ENCODE assay signal across 23 cellular contexts in genomic region chr2:98790221-98790620, GRCh38. TPM values are rescaled to one million over a fixed set of nuclear protein-coding genes. Genes with fewer than 3 reads are reported as not detected.
DNase-seq lines count a peak whose midpoint lies in the region; ATAC-seq, FAIRE-seq and TF ChIP-seq lines count a peak whose summit lies in the region.
"Had no signal": no experiment of that assay in that cellular context is flagged by ENCODE, and none has a peak within 500 bp of the region (broad histone marks: within the 10 kb centered on the region; RNA-seq: fewer than 3 reads in every experiment).

No MANE protein-coding gene starts in this region.

- no peak overlapping the region for H3K27ac ChIP-seq in H9 (ENCODE audit: insufficient read length, low read depth, low read length)
- H3K27ac ChIP-seq: C4-2B, GM23248 had no signal

- H2BK12ac ChIP-seq in H9 (ENCODE audit: insufficient read length, low read depth, low read length) = no peak overlapping the region

- no peak overlapping the region for H3K4me3 Mint-ChIP-seq in H9
- H3K4me3 Mint-ChIP-seq in stimulated activated effector memory CD8-positive, alpha-beta T cell treated with anti-CD3 and anti-CD28 coated beads, Interleukin-12 subunit alpha, Interleukin-12 subunit beta, amount 100 ng/mL, for 72 hours = no peak overlapping the region
- H3K4me3 Mint-ChIP-seq: CD4-positive, alpha-beta T cell; IgD-negative memory B cell had no signal

- H3T11ph ChIP-seq in H9 (ENCODE audit: low read length) = no peak overlapping the region

- no peak overlapping the region for H3K14ac ChIP-seq in H9 (ENCODE audit: insufficient read depth, low read length)

- FAIRE-seq in GM19239 (lab: Jason Lieb, UNC) = no peak
- FAIRE-seq: A204.1, GM12892, GM18507, HepG2 had no signal

- H2BK5ac ChIP-seq in H9 (ENCODE audit: insufficient read length, low read length) = no peak overlapping the region

- no peak for ATAC-seq in left lobe of liver
- no peak for ATAC-seq in stimulated activated effector memory CD8-positive, alpha-beta T cell treated with anti-CD3 and anti-CD28 coated beads, Interleukin-12 subunit alpha, Interleukin-12 subunit beta, amount 100 ng/mL, for 72 hours
- ATAC-seq in GM18870 (IDR thresholded peaks at IDR 0.05; ENCODE audit: unreplicated experiment) = no peak
- ATAC-seq: HepG2 had no signal

- no peak overlapping the region for H4K5ac ChIP-seq in H9 (ENCODE audit: insufficient read length, low read depth, low read length)

- no peak overlapping the region for H3K56ac ChIP-seq in H9 (ENCODE audit: insufficient read length, low read depth, low read length)

- no peak overlapping the region for H4K8ac ChIP-seq in H9 (replicated peaks; ENCODE audit: insufficient read length, low read depth, low read length)

- no peak overlapping the region for H3K18ac ChIP-seq in H9 (ENCODE audit: insufficient read length, low read depth, low read length)

- H3K9me3 ChIP-seq in H9 (ENCODE audit: control insufficient read depth, low read depth, low read length) = no peaks in the 10 kb centered on the region

- no peaks in the 10 kb centered on the region for H3K27me3 ChIP-seq in H9 (ENCODE audit: insufficient read depth, low read length)

- H3K4me1 Mint-ChIP-seq in H9 = peaks cover 0 to 4% of the 10 kb centered on the region in 2 experiments; a peak in 3 of 4 replicates
- no peaks in the 10 kb centered on the region for H3K4me1 Mint-ChIP-seq in stimulated activated effector memory CD8-positive, alpha-beta T cell treated with anti-CD3 and anti-CD28 coated beads, Interleukin-12 subunit alpha, Interleukin-12 subunit beta, amount 100 ng/mL, for 72 hours

- no peak overlapping the region for H3K9ac ChIP-seq in H9 (ENCODE audit: extremely low read depth, insufficient read length, low read length)
- H3K9ac ChIP-seq: GM23248 had no signal

- H2BK20ac ChIP-seq in H9 (ENCODE audit: low read depth, low read length, poor library complexity, severe bottlenecking) = no peak overlapping the region

- no peak for TF ChIP-seq CTCF in H9 (conservative IDR thresholded peaks at IDR 0.05)

- no CpG with 5 or more reads among the region's 6 CpGs for WGBS in H9 (ENCODE audit: extremely low coverage, insufficient read length, low lambda C conversion rate)

- H3K79me1 ChIP-seq in H9 (ENCODE audit: insufficient read depth, low read depth, low read length, poor library complexity, severe bottlenecking) = no peaks in the 10 kb centered on the region

- no peak overlapping the region for H4K91ac ChIP-seq in H9 (ENCODE audit: insufficient read length, low read depth, low read length)

- H2BK120ac ChIP-seq in H9 (ENCODE audit: low read depth, low read length, poor library complexity, severe bottlenecking) = no peak overlapping the region

- H3K4me1 ChIP-seq in H9 (ENCODE audit: insufficient read depth, low read length) = no peaks in the 10 kb centered on the region

- H3K4me2 ChIP-seq in H9 (ENCODE audit: insufficient read depth, insufficient read length, low read length) = no peak overlapping the region

- H3K23me2 ChIP-seq in H9 (ENCODE audit: insufficient read length, low read depth, low read length, poor library complexity, severe bottlenecking) = no peaks in the 10 kb centered on the region

- H2AK5ac ChIP-seq in H9 (ENCODE audit: insufficient read length, low read length) = no peak overlapping the region

- no peak overlapping the region for H3K4ac ChIP-seq in H9 (ENCODE audit: low read depth, low read length)

- H3K27ac Mint-ChIP-seq in H9 = no peak overlapping the region
- H3K27ac Mint-ChIP-seq in stimulated activated effector memory CD8-positive, alpha-beta T cell treated with anti-CD3 and anti-CD28 coated beads, Interleukin-12 subunit alpha, Interleukin-12 subunit beta, amount 100 ng/mL, for 72 hours = peak overlapping the region; percentile 29
- H3K27ac Mint-ChIP-seq: CD4-positive, alpha-beta T cell had no signal

- no peaks in the 10 kb centered on the region for H4K20me1 ChIP-seq in H9 (ENCODE audit: control insufficient read depth, insufficient read depth, insufficient read length)

- H3K9me3 Mint-ChIP-seq in H9 = no peaks in the 10 kb centered on the region; a peak in 2 of 5 replicates
- H3K9me3 Mint-ChIP-seq in stimulated activated effector memory CD8-positive, alpha-beta T cell treated with anti-CD3 and anti-CD28 coated beads, Interleukin-12 subunit alpha, Interleukin-12 subunit beta, amount 100 ng/mL, for 72 hours = no peaks in the 10 kb centered on the region
- H3K9me3 Mint-ChIP-seq: CD4-positive, alpha-beta T cell had no signal

- no peaks in the 10 kb centered on the region for H3K79me2 ChIP-seq in H9 (ENCODE audit: insufficient read depth, low read length)

- H3K27me3 Mint-ChIP-seq in H9 (ENCODE audit: low read depth) = peaks cover 3% of the 10 kb centered on the region; the same call in 1 of the 2 replicates
- H3K27me3 Mint-ChIP-seq: CD4-positive, alpha-beta T cell had no signal

- no peak overlapping the region for H2AFZ ChIP-seq in H9 (ENCODE audit: low read length)
- H2AFZ ChIP-seq: GM23248 had no signal

- no peaks in the 10 kb centered on the region for H3K36me3 Mint-ChIP-seq in H9 (ENCODE audit: insufficient read depth in 1 of 3, low read depth in 3 of 3)
- H3K36me3 Mint-ChIP-seq in stimulated activated effector memory CD8-positive, alpha-beta T cell treated with anti-CD3 and anti-CD28 coated beads, Interleukin-12 subunit alpha, Interleukin-12 subunit beta, amount 100 ng/mL, for 72 hours = no peaks in the 10 kb centered on the region
- H3K36me3 Mint-ChIP-seq: IgD-negative memory B cell had no signal

- H3K23ac ChIP-seq in H9 (ENCODE audit: insufficient read length, low read depth, low read length) = no peak overlapping the region

- peak; percentile 4 for DNase-seq in H9
- peak; percentile 35 for DNase-seq in ecto neural progenitor cell (ENCODE audit: low spot score)
- peak; percentile 12 for DNase-seq in left lobe of liver (ENCODE audit: low spot score)
- no peak for DNase-seq in stimulated activated effector memory CD8-positive, alpha-beta T cell treated with anti-CD3 and anti-CD28 coated beads, Interleukin-12 subunit alpha, Interleukin-12 subunit beta, amount 100 ng/mL, for 72 hours (ENCODE audit: low spot score in 2 of 2)
- DNase-seq in stimulated activated CD4-positive, alpha-beta T cell treated with anti-CD3 and anti-CD28 coated beads, Interleukin-1b, Interleukin-23, amount 100 ng/mL, for 48 hours = no peak
- DNase-seq in GM19239 (ENCODE audit: insufficient read length, low spot score) = no peak
- DNase-seq in AG20443 (ENCODE audit: low spot score) = no peak
- DNase-seq: ACHN; AML-193; CD4-positive, alpha-beta T cell; DMS153; DMS79; GDM1; GM23248; HCEC 1CT; KBM-7 had no signal

- H2BK15ac ChIP-seq in H9 (ENCODE audit: low read depth, low read length) = no peak overlapping the region

RNA-seq across cellular contexts. Expression of gene MGAT4A, which starts 59.3 kb away (rescaled TPM):
- 3.3 and 3.5 TPM in 2 replicates for total RNA-seq in H9 (2021)
- total RNA-seq in left lobe of liver = 6.9 TPM

Comparison
In these comparisons a context has a peak if more than half of its experiments do, and no peak if none do; other contexts are left out.
1. DNase-seq: peak in H9 (single experiment), ecto neural progenitor cell (single experiment) and left lobe of liver (single experiment); none in stimulated activated effector memory CD8-positive, alpha-beta T cell treated with anti-CD3 and anti-CD28 coated beads, Interleukin-12 subunit alpha, Interleukin-12 subunit beta, amount 100 ng/mL, for 72 hours (0 of 2), stimulated activated CD4-positive, alpha-beta T cell treated with anti-CD3 and anti-CD28 coated beads, Interleukin-1b, Interleukin-23, amount 100 ng/mL, for 48 hours (single experiment), GM19239 (single experiment) and AG20443 (single experiment).